In the genomic region with DNA sequence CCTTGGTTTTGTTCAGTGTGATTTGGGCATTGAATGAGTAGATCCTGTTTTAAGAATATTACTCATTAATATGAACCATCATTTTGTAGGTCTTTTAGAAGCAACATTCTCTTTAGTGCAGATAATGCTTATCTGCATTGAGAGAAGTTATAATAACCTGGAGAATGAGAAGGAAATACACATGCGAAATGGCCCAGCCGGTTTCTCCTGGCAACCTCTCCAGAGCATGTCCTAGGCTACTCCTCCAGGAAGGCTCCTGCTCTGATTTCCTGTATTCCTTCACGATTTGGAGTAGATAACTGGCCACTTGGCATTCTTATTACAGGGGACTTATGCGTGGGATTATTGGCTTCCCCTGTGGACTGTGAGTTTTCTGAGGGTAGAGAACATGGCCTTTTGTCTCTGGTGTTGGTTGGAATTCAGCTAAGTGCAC, we compare ENCODE assay signal across 22 cellular contexts. TPM values are rescaled to one million over a fixed set of nuclear protein-coding genes. Genes with fewer than 3 reads are reported as not detected.
DNase-seq lines count a peak whose midpoint lies in the region; ATAC-seq and TF ChIP-seq lines count a peak whose summit lies in the region.
"Had no signal": no experiment of that assay in that cellular context is flagged by ENCODE, and none has a peak within 500 bp of the region (broad histone marks: within the 10 kb centered on the region; RNA-seq: fewer than 3 reads in every experiment).

No MANE protein-coding gene starts in this region.

- 84 to 86% methylated on average over 4 of the region's 4 CpGs for WGBS in sigmoid colon, 2 donors

- no peaks in the 10 kb centered on the region for H3K27me3 Mint-ChIP-seq in dendritic cell treated with granulocyte-macrophage colony-stimulating factor and Interleukin-4, amounts not matched to agents 40 ng/mL and 50 ng/mL, for 4 days

- no peak for ATAC-seq in HG02763 (IDR thresholded peaks at IDR 0.05; ENCODE audit: unreplicated experiment)
- no peak for ATAC-seq in GM19324 (IDR thresholded peaks at IDR 0.05; ENCODE audit: low FRiP score, unreplicated experiment)

- TF ChIP-seq CTCF in BE2C (IDR thresholded peaks at IDR 0.05; ENCODE audit: low read depth, low read length) = no peak
- TF ChIP-seq CTCF in fibroblast of pulmonary artery (IDR thresholded peaks at IDR 0.05; ENCODE audit: low read length, missing control alignments) = no peak
- no peak for TF ChIP-seq CTCF in sigmoid colon (IDR thresholded peaks at IDR 0.05)

- peak overlapping the region in 3 of 4 donors; percentile 66 to 73 (median 70) for H3K27ac ChIP-seq in sigmoid colon
- H3K27ac ChIP-seq: GM23248, KMS-11, RWPE1 had no signal

- peaks cover 62% of the 10 kb centered on the region for H3K4me1 Mint-ChIP-seq in dendritic cell treated with granulocyte-macrophage colony-stimulating factor and Interleukin-4, amounts not matched to agents 40 ng/mL and 50 ng/mL, for 4 days (ENCODE audit: low read depth)
- H3K4me1 Mint-ChIP-seq: B cell had no signal

- H3K36me3 ChIP-seq in BE2C = peaks cover 9% of the 10 kb centered on the region
- peaks cover 0 to 9% (median 0%) of the 10 kb centered on the region in 4 donors for H3K36me3 ChIP-seq in sigmoid colon
- H3K36me3 ChIP-seq: HAP-1 had no signal

- H3K27me3 ChIP-seq in BE2C (no peaks in the 10 kb centered on the region), sigmoid colon (no peaks in the 10 kb centered on the region)

- TF ChIP-seq EP300 in sigmoid colon (IDR thresholded peaks at IDR 0.05) = no peak

- H3K4me3 ChIP-seq in BE2C (ENCODE audit: low read depth, low read length) (peak overlapping the region; percentile 37), fibroblast of pulmonary artery (replicated peaks; ENCODE audit: low read depth, low read length) (no peak overlapping the region), sigmoid colon (no peak overlapping the region)
- H3K4me3 ChIP-seq: GM23248, HAP-1 had no signal

- DNase-seq in BE2C (no peak), fibroblast of pulmonary artery (ENCODE audit: low read depth) (peak; percentile 57), sigmoid colon (no peak), middle frontal gyrus (ENCODE audit: extremely low spot score, low spot score) (no peak)
- DNase-seq in activated CD4-positive, CD25-positive, alpha-beta regulatory T cell treated with anti-CD3 and anti-CD28 coated beads, Interleukin-2, amount 50 U/mL, for 72 hours = no peak
- DNase-seq: DMS79, GM23248, NCI-H1092 treated with DMSO at 0.1 percent for 48 hours, NCI-H146, NCI-H2029, NCI-H2227 treated with DMSO at 0.1 percent for 48 hours, NCI-H510A treated with DMSO at 0.1 percent for 48 hours, NCI-H748 treated with DMSO at 0.1 percent for 48 hours, SHP77 treated with DMSO at 0.1 percent for 48 hours, SK-N-SH had no signal

- H3K4me3 Mint-ChIP-seq in dendritic cell treated with granulocyte-macrophage colony-stimulating factor and Interleukin-4, amounts not matched to agents 40 ng/mL and 50 ng/mL, for 4 days = no peak overlapping the region
- H3K4me3 Mint-ChIP-seq: B cell had no signal

- no peaks in the 10 kb centered on the region for H3K9me3 Mint-ChIP-seq in dendritic cell treated with granulocyte-macrophage colony-stimulating factor and Interleukin-4, amounts not matched to agents 40 ng/mL and 50 ng/mL, for 4 days

- H3K9me3 ChIP-seq in BE2C (no peaks in the 10 kb centered on the region), sigmoid colon (no peaks in the 10 kb centered on the region)
- H3K9me3 ChIP-seq: HAP-1, SK-N-SH had no signal

- peaks cover 39% of the 10 kb centered on the region for H3K4me1 ChIP-seq in BE2C
- H3K4me1 ChIP-seq in sigmoid colon = peaks cover 0 to 77% (median 75%) of the 10 kb centered on the region in 4 donors

- H3K27ac Mint-ChIP-seq in dendritic cell treated with granulocyte-macrophage colony-stimulating factor and Interleukin-4, amounts not matched to agents 40 ng/mL and 50 ng/mL, for 4 days = peak overlapping the region; percentile 52
- H3K27ac Mint-ChIP-seq: B cell had no signal

- H3K36me3 Mint-ChIP-seq in dendritic cell treated with granulocyte-macrophage colony-stimulating factor and Interleukin-4, amounts not matched to agents 40 ng/mL and 50 ng/mL, for 4 days (ENCODE audit: low read depth) = peaks cover 83% of the 10 kb centered on the region

- intact Hi-C loops in dendritic cell treated with granulocyte-macrophage colony-stimulating factor and Interleukin-4, amounts not matched to agents 40 ng/mL and 50 ng/mL, for 4 days (cut with micrococcal nuclease) = no loop called here
- intact Hi-C loops in sigmoid colon (cut with DNase I) = loop anchor here (10.0 kb wide), 1 partner anchor 565 kb away; a partner anchor contains a TSS

- no peak for TF ChIP-seq POLR2A in sigmoid colon (IDR thresholded peaks at IDR 0.05)

RNA-seq across cellular contexts. Expression of a gene that starts 12.6 kb away (rescaled TPM):
- polyA plus RNA-seq in BE2C (2012; ENCODE audit: insufficient read depth, insufficient read length, low read depth) = 27.7 TPM
- 10 to 100 TPM; 78.1 to 92.5 (median 84.4) TPM for total RNA-seq in sigmoid colon
- 1 to 10 TPM; 4.8 to 7.1 (median 5.5) TPM for polyA plus RNA-seq in sigmoid colon
